ENCODE assay signal across 17 cellular contexts in genomic region chr7:107690084-107690483, GRCh38. TPM values are rescaled to one million over a fixed set of nuclear protein-coding genes. Genes with fewer than 3 reads are reported as not detected.
DNase-seq lines count a peak whose midpoint lies in the region; ATAC-seq and TF ChIP-seq lines count a peak whose summit lies in the region.
"Had no signal": no experiment of that assay in that cellular context is flagged by ENCODE, and none has a peak within 500 bp of the region (broad histone marks: within the 10 kb centered on the region; RNA-seq: fewer than 3 reads in every experiment).

No MANE protein-coding gene starts in this region.

- peaks cover 54% of the 10 kb centered on the region for H3K4me1 Mint-ChIP-seq in GM23338
- peaks cover 13% of the 10 kb centered on the region for H3K4me1 Mint-ChIP-seq in endodermal cell
- H3K4me1 Mint-ChIP-seq: B cell had no signal

- TF ChIP-seq RAD21 in IMR-90 (IDR thresholded peaks at IDR 0.05; ENCODE audit: low read length), result no peak

- H3K56ac ChIP-seq in IMR-90 (ENCODE audit: extremely low read depth, insufficient read depth, low read length), result no peak overlapping the region

- H3K36me3 Mint-ChIP-seq in GM23338 (ENCODE audit: low read depth) (no peaks in the 10 kb centered on the region), endodermal cell (ENCODE audit: low read depth) (no peaks in the 10 kb centered on the region)
- H3K36me3 Mint-ChIP-seq: CD8-positive, alpha-beta T cell had no signal

- TF ChIP-seq CTCF in GM23338 (conservative IDR thresholded peaks at IDR 0.05; ENCODE audit: low read depth in 2 of 2), result no peak
- no peak for TF ChIP-seq CTCF in IMR-90 (conservative IDR thresholded peaks at IDR 0.05; ENCODE audit: low read depth, low read length)
- no peak for TF ChIP-seq CTCF in endodermal cell (conservative IDR thresholded peaks at IDR 0.05)
- TF ChIP-seq CTCF in osteoblast (IDR thresholded peaks at IDR 0.05; ENCODE audit: extremely low read depth, low read depth, low read length), result no peak

- no peak overlapping the region for H2BK5ac ChIP-seq in IMR-90 (ENCODE audit: low read depth, low read length, poor library complexity, severe bottlenecking)

- ATAC-seq in GM23338 (no peak; the same call in 1 of the 3 replicates), IMR-90 (ENCODE audit: low read depth) (no peak), HG02571 (IDR thresholded peaks at IDR 0.05; ENCODE audit: unreplicated experiment) (no peak)
- ATAC-seq: CD8-positive, alpha-beta T cell; GM12878; HepG2 had no signal

- DNase-seq in GM23338 (ENCODE audit: low spot score) (no peak), IMR-90 (no peak), endodermal cell (peak; percentile 53), osteoblast (ENCODE audit: insufficient read length, low spot score, missing footprints) (no peak), foreskin melanocyte (no peak), caudate nucleus (lab: John Stamatoyannopoulos, UW) (no peak)
- DNase-seq: Calu3; CD8-positive, alpha-beta T cell; DMS79 treated with DMSO at 0.1 percent for 48 hours; GF-D8; GM23248; H7 had no signal

- TF ChIP-seq POLR2A in IMR-90 (IDR thresholded peaks at IDR 0.05; ENCODE audit: low read depth, low read length), result no peak

- intact Hi-C loops in IMR-90 (cut with micrococcal nuclease), result no loop called here

- no peak overlapping the region for H3K4me3 Mint-ChIP-seq in GM23338
- H3K4me3 Mint-ChIP-seq in endodermal cell, result no peak overlapping the region
- H3K4me3 Mint-ChIP-seq: B cell; CD8-positive, alpha-beta T cell had no signal

- H3K23ac ChIP-seq in IMR-90 (ENCODE audit: low read depth, low read length), result no peak overlapping the region

- H3K9ac ChIP-seq in IMR-90 (ENCODE audit: low read depth, low read length) (no peak overlapping the region), endodermal cell (ENCODE audit: extremely low read depth, low read length, poor library complexity, severe bottlenecking) (no peak overlapping the region)
- H3K9ac ChIP-seq: BLaER1 treated with 17β-estradiol and CSF1 and Interleukin-3, amounts not matched to agents 10 nM and 100 nM; GM23248 had no signal

- H3K27ac Mint-ChIP-seq in GM23338 (peak overlapping the region; percentile 80), endodermal cell (no peak overlapping the region)
- H3K27ac Mint-ChIP-seq: B cell; CD8-positive, alpha-beta T cell had no signal

- 0 out of 2 replicates have a peak overlapping the region, but pooled peaks have one; percentile 0 for H3K27ac ChIP-seq in GM23338 (ENCODE audit: low read depth)
- no peak overlapping the region for H3K27ac ChIP-seq in IMR-90 (ENCODE audit: insufficient read depth, low read length)
- no peak overlapping the region for H3K27ac ChIP-seq in endodermal cell (ENCODE audit: low read depth, low read length)
- no peak overlapping the region for H3K27ac ChIP-seq in osteoblast (ENCODE audit: low read depth, low read length)
- H3K27ac ChIP-seq in caudate nucleus (ENCODE audit: low read depth, low read length), result no peak overlapping the region
- H3K27ac ChIP-seq: BLaER1 treated with 17β-estradiol and CSF1 and Interleukin-3, amounts not matched to agents 10 nM and 100 nM; GM23248 had no signal

- H2BK15ac ChIP-seq in IMR-90 (ENCODE audit: low read depth, low read length), result no peak overlapping the region

- peaks cover 47% of the 10 kb centered on the region for H3K4me1 ChIP-seq in GM23338 (ENCODE audit: insufficient read depth)
- peaks cover 17% of the 10 kb centered on the region for H3K4me1 ChIP-seq in IMR-90 (ENCODE audit: control insufficient read depth, insufficient read depth, low read length)
- peaks cover under 1% of the 10 kb centered on the region for H3K4me1 ChIP-seq in endodermal cell (ENCODE audit: control insufficient read depth, insufficient read depth, low read length)
- H3K4me1 ChIP-seq in osteoblast (ENCODE audit: insufficient read depth, low read length), result peaks cover 54% of the 10 kb centered on the region
- H3K4me1 ChIP-seq: BLaER1 treated with 17β-estradiol and CSF1 and Interleukin-3, amounts not matched to agents 10 nM and 100 nM had no signal

- peaks cover 10% of the 10 kb centered on the region for H3K9me1 ChIP-seq in IMR-90 (ENCODE audit: insufficient read depth, low read length)

- no peak overlapping the region for H4K91ac ChIP-seq in IMR-90 (ENCODE audit: insufficient read depth, low read depth, low read length)

- H3K4me2 ChIP-seq in GM23338 (peak overlapping the region; percentile 6; the same call in 1 of the 2 replicates), IMR-90 (ENCODE audit: low read depth, low read length) (no peak overlapping the region), osteoblast (ENCODE audit: insufficient read depth, low read length) (peak overlapping the region; percentile 14)
- H3K4me2 ChIP-seq: BLaER1 treated with 17β-estradiol and CSF1 and Interleukin-3, amounts not matched to agents 10 nM and 100 nM had no signal

- no peak overlapping the region for H4K8ac ChIP-seq in IMR-90 (ENCODE audit: low read depth in 2 of 2, low read length in 2 of 2)

- H3K36me3 ChIP-seq in GM23338 (ENCODE audit: insufficient read depth), result no peaks in the 10 kb centered on the region
- no peaks in the 10 kb centered on the region for H3K36me3 ChIP-seq in IMR-90 (ENCODE audit: control insufficient read depth, insufficient read depth, low read length)
- no peaks in the 10 kb centered on the region for H3K36me3 ChIP-seq in endodermal cell (ENCODE audit: control insufficient read depth, insufficient read depth, low read length)
- H3K36me3 ChIP-seq in osteoblast (ENCODE audit: insufficient read depth, low read length), result no peaks in the 10 kb centered on the region
- H3K36me3 ChIP-seq: BLaER1 treated with 17β-estradiol and CSF1 and Interleukin-3, amounts not matched to agents 10 nM and 100 nM had no signal

- H3K4me3 ChIP-seq in GM23338, result no peak overlapping the region
- H3K4me3 ChIP-seq in IMR-90 (ENCODE audit: insufficient read depth, low read depth, low read length), result no peak overlapping the region
- no peak overlapping the region for H3K4me3 ChIP-seq in endodermal cell (ENCODE audit: low read length)
- H3K4me3 ChIP-seq in osteoblast (ENCODE audit: insufficient read depth, low read length), result no peak overlapping the region
- H3K4me3 ChIP-seq: BLaER1 treated with 17β-estradiol and CSF1 and Interleukin-3, amounts not matched to agents 10 nM and 100 nM; GM12878; GM23248 had no signal

- H3K27me3 Mint-ChIP-seq in GM23338 (ENCODE audit: insufficient read depth, low read depth, poor library complexity) (peaks cover 11% of the 10 kb centered on the region), endodermal cell (ENCODE audit: insufficient read depth) (peaks cover 3% of the 10 kb centered on the region)

- H3K9me3 Mint-ChIP-seq in GM23338 (no peaks in the 10 kb centered on the region), endodermal cell (no peaks in the 10 kb centered on the region)
- H3K9me3 Mint-ChIP-seq: CD8-positive, alpha-beta T cell had no signal

- no peak overlapping the region for H3K18ac ChIP-seq in IMR-90 (ENCODE audit: low read depth, low read length)

- H3F3A ChIP-seq in GM23338 (replicated peaks; ENCODE audit: low read depth), result no peaks in the 10 kb centered on the region

- H3K27me3 ChIP-seq in GM23338 (ENCODE audit: insufficient read depth) (no peaks in the 10 kb centered on the region), IMR-90 (ENCODE audit: control insufficient read depth, insufficient read depth, low read length) (no peaks in the 10 kb centered on the region), endodermal cell (ENCODE audit: control insufficient read depth, insufficient read depth, low read length, poor library complexity, severe bottlenecking) (no peaks in the 10 kb centered on the region), osteoblast (ENCODE audit: insufficient read depth, low read length) (no peaks in the 10 kb centered on the region)
- H3K27me3 ChIP-seq: BLaER1 treated with 17β-estradiol and CSF1 and Interleukin-3, amounts not matched to agents 10 nM and 100 nM had no signal

- peak overlapping the region; percentile 2; the same call in 1 of the 2 replicates for H2AFZ ChIP-seq in GM23338
- H2AFZ ChIP-seq in IMR-90 (replicated peaks; ENCODE audit: low read length, poor library complexity), result no peak overlapping the region
- H2AFZ ChIP-seq in osteoblast (ENCODE audit: low read length), result no peak overlapping the region
- H2AFZ ChIP-seq: GM23248 had no signal

- H3K9me3 ChIP-seq in IMR-90 (ENCODE audit: control insufficient read depth, insufficient read depth, low read length) (no peaks in the 10 kb centered on the region), endodermal cell (ENCODE audit: control insufficient read depth, low read length) (no peaks in the 10 kb centered on the region), osteoblast (ENCODE audit: low read depth, low read length) (no peaks in the 10 kb centered on the region)
- H3K9me3 ChIP-seq: BLaER1 treated with 17β-estradiol and CSF1 and Interleukin-3, amounts not matched to agents 10 nM and 100 nM had no signal

- no peak overlapping the region for H4K5ac ChIP-seq in IMR-90 (ENCODE audit: low read depth, low read length)

- in situ Hi-C loops in IMR-90 (cut with MboI; ENCODE audit: low sequenced_read_pairs), result no loop called here

- H2BK20ac ChIP-seq in IMR-90 (ENCODE audit: low read depth, low read length), result peak overlapping the region; percentile 9; the same call in 1 of the 2 replicates

- no peaks in the 10 kb centered on the region for H3K79me1 ChIP-seq in IMR-90 (ENCODE audit: low read depth in 1 of 2, low read length in 2 of 2)

- H3K4ac ChIP-seq in IMR-90 (ENCODE audit: low read depth, low read length), result no peak overlapping the region

- POLR2A ChIA-PET in IMR-90 (lab: Charles Lee; ENCODE audit: unreplicated experiment), result interaction anchor here (0.6 kb wide), 1 partner anchor 8 kb away, joined by 8 read pairs; no protein-coding TSS in a partner anchor

- H3K79me2 ChIP-seq in GM23338 (replicated peaks; ENCODE audit: insufficient read depth), result no peaks in the 10 kb centered on the region
- H3K79me2 ChIP-seq in osteoblast (ENCODE audit: insufficient read depth, low read length), result no peaks in the 10 kb centered on the region

- CTCF ChIA-PET in IMR-90 (lab: Yijun Ruan, JAX), result interaction anchor here (0.8 to 1.6 kb wide), 2 partner anchors 13 to 45 kb away, joined by 3 to 4 read pairs; no protein-coding TSS in a partner anchor

- no peak overlapping the region for H2BK120ac ChIP-seq in IMR-90 (ENCODE audit: low read depth, low read length)

- no peaks in the 10 kb centered on the region for H3K9me2 ChIP-seq in GM23338 (ENCODE audit: insufficient read depth)

- H3K14ac ChIP-seq in IMR-90 (replicated peaks; ENCODE audit: low read depth, low read length), result no peak overlapping the region

- H2AK9ac ChIP-seq in IMR-90 (replicated peaks; ENCODE audit: low read depth, low read length, poor library complexity), result no peak overlapping the region

- dilution Hi-C loops in IMR-90 (cut with HindIII; ENCODE audit: low sequenced_read_pairs, unreplicated experiment), result no loop called here

- H4K20me1 ChIP-seq in GM23338 (replicated peaks; ENCODE audit: insufficient read depth), result no peaks in the 10 kb centered on the region
- H4K20me1 ChIP-seq in IMR-90 (ENCODE audit: insufficient read depth, low read length), result no peaks in the 10 kb centered on the region
- no peaks in the 10 kb centered on the region for H4K20me1 ChIP-seq in osteoblast (ENCODE audit: insufficient read depth, low read length)
- H4K20me1 ChIP-seq: BLaER1 treated with 17β-estradiol and CSF1 and Interleukin-3, amounts not matched to agents 10 nM and 100 nM had no signal

- 94% methylated on average over 3 of the region's 7 CpGs; no CpG with 5 or more reads in 1 of the 2 experiments for WGBS in IMR-90 (ENCODE audit: extremely low coverage in 2 of 2, insufficient read length in 1 of 2), 2 experiments
- WGBS in endodermal cell (ENCODE audit: insufficient coverage in 1 of 2, insufficient read length in 1 of 2), 2 experiments, result 88 to 97% methylated on average over 4 to 7 of the region's 7 CpGs

- no TSS peak for BruUV-seq in IMR-90 (replicated peaks; lab: Mats Ljungman, UMichigan)

- H2AK5ac ChIP-seq in IMR-90 (ENCODE audit: low read depth, low read length), result no peak overlapping the region

RNA-seq across cellular contexts. Expression of gene SLC26A4, which starts 29.5 kb away (rescaled TPM):
- 0.07 TPM in 1 of 2 replicates, not detected in the other for total RNA-seq in GM23338 (2014; rRNA removed; shearing (Covaris generic))
- not detected in 2 replicates for polyA plus RNA-seq in GM23338 (2016; fragmentation: Nextera tagmentation; extraction: Ambion mirVana)
- total RNA-seq in IMR-90 (2012; rRNA removed), result 0.56 and 1.1 TPM in 2 replicates
- 0.09 and 0.20 TPM in 2 replicates for polyA plus RNA-seq in IMR-90 (2012; rRNA removed)
- 0.07 TPM in 1 of 2 replicates, not detected in the other for polyA plus RNA-seq in IMR-90 (2012; cell fraction: cytosol; rRNA removed)
- 0.05 and 0.19 TPM in 2 replicates for polyA plus RNA-seq in IMR-90 (2012; cell fraction: nucleus; rRNA removed; ENCODE audit: low replicate concordance)
- under 1 TPM in 1 of 2 donors, not detected in 1; 0.42 TPM for total RNA-seq in endodermal cell
- polyA plus RNA-seq in endodermal cell (2013, experiment 1 of 2), result not detected
- 0.17 TPM for polyA plus RNA-seq in endodermal cell (2013, experiment 2 of 2)
- total RNA-seq in osteoblast, result 0.36 and 0.59 TPM in 2 replicates
- total RNA-seq: H7 had no signal

RNA-seq across cellular contexts. Expression of gene CBLL1, which starts 53.9 kb away (rescaled TPM):
- total RNA-seq in GM23338 (2014; rRNA removed; shearing (Covaris generic)), result 31.1 and 65.4 TPM in 2 replicates
- polyA plus RNA-seq in GM23338 (2016; fragmentation: Nextera tagmentation; extraction: Ambion mirVana), result 54.1 and 67.4 TPM in 2 replicates
- total RNA-seq in IMR-90 (2012; rRNA removed), result 15.6 and 20.3 TPM in 2 replicates
- 19.0 and 19.7 TPM in 2 replicates for polyA plus RNA-seq in IMR-90 (2012; rRNA removed)
- 4.3 and 7.1 TPM in 2 replicates for polyA plus RNA-seq in IMR-90 (2012; cell fraction: cytosol; rRNA removed)
- 9.9 and 27.7 TPM in 2 replicates for polyA plus RNA-seq in IMR-90 (2012; cell fraction: nucleus; rRNA removed; ENCODE audit: low replicate concordance)
- total RNA-seq in endodermal cell, result 10 to 100 TPM; 33.3 to 34.7 TPM
- 35.0 TPM for polyA plus RNA-seq in endodermal cell (2013, experiment 1 of 2)
- 32.7 TPM for polyA plus RNA-seq in endodermal cell (2013, experiment 2 of 2)
- total RNA-seq in osteoblast, result 25.7 and 32.7 TPM in 2 replicates
